Comparison of ENCODE assay signal across 16 cellular contexts in genomic region chr19:51501594-51502263, GRCh38. TPM values are rescaled to one million over a fixed set of nuclear protein-coding genes. Genes with fewer than 3 reads are reported as not detected.
DNase-seq lines count a peak whose midpoint lies in the region; ATAC-seq, FAIRE-seq and TF ChIP-seq lines count a peak whose summit lies in the region.
"Had no signal": no experiment of that assay in that cellular context is flagged by ENCODE, and none has a peak within 500 bp of the region (broad histone marks: within the 10 kb centered on the region; RNA-seq: fewer than 3 reads in every experiment).

SIGLEC12 (minus strand) TSS chr19:51501800; CDS start chr19:51501733, 67 bp downstream.

- H3K4me1 ChIP-seq in CD8-positive, alpha-beta memory T cell (ENCODE audit: insufficient read depth, low read length) = no peaks in the 10 kb centered on the region
- H3K4me1 ChIP-seq: psoas muscle had no signal

- intact Hi-C loops in Right ventricle myocardium inferior (cut with DNase I) = no loop called here

- peak; percentile 47 for ATAC-seq in Right ventricle myocardium inferior
- ATAC-seq: psoas muscle had no signal

- H3K27ac Mint-ChIP-seq in T-helper 2 cell treated with Interferon-gamma antibody and Interleukin-4, amounts not matched to agents 5 μg/mL and 100 μg/mL, for 36 hours = peak within 1 kb of the TSS; percentile 83
- H3K27ac Mint-ChIP-seq in CD8-positive, alpha-beta memory T cell = peak within 1 kb of the TSS in 1 of 8 donors; percentile 33

- no peaks in the 10 kb centered on the region for H3K9me3 ChIP-seq in CD8-positive, alpha-beta memory T cell (ENCODE audit: low read length)
- H3K9me3 ChIP-seq: psoas muscle had no signal

- FAIRE-seq in GM12891 (lab: Jason Lieb, UNC) = no peak
- FAIRE-seq: keratinocyte had no signal

- H3K27me3 ChIP-seq in CD8-positive, alpha-beta memory T cell (ENCODE audit: insufficient read depth, low read length, poor library complexity, severe bottlenecking) = no peaks in the 10 kb centered on the region
- H3K27me3 ChIP-seq: brain microvascular endothelial cell had no signal

- H3K27me3 Mint-ChIP-seq in T-helper 2 cell treated with Interferon-gamma antibody and Interleukin-4, amounts not matched to agents 5 μg/mL and 100 μg/mL, for 36 hours (ENCODE audit: low read depth) = no peaks in the 10 kb centered on the region
- peaks cover 3 to 13% of the 10 kb centered on the region in 2 donors for H3K27me3 Mint-ChIP-seq in CD8-positive, alpha-beta memory T cell

- no peaks in the 10 kb centered on the region for H3K36me3 ChIP-seq in CD8-positive, alpha-beta memory T cell (ENCODE audit: insufficient read depth, low read length)
- H3K36me3 ChIP-seq: brain microvascular endothelial cell had no signal

- CTCF ChIA-PET in CD8-positive, alpha-beta memory T cell (lab: Charles Lee) = no interaction called here

- H3K9me3 Mint-ChIP-seq in T-helper 2 cell treated with Interferon-gamma antibody and Interleukin-4, amounts not matched to agents 5 μg/mL and 100 μg/mL, for 36 hours = peaks cover 16% of the 10 kb centered on the region
- H3K9me3 Mint-ChIP-seq in CD8-positive, alpha-beta memory T cell = peaks cover 0 to 6% (median 3%) of the 10 kb centered on the region in 5 donors

- H3K27ac ChIP-seq in CD8-positive, alpha-beta memory T cell (ENCODE audit: low read depth, low read length) = no peak within 1 kb of the TSS
- H3K27ac ChIP-seq: brain microvascular endothelial cell, psoas muscle had no signal

- DNase-seq in activated CD4-positive, alpha-beta T cell treated with anti-CD3 and anti-CD28 coated beads for 48 hours = peak; percentile 47
- DNase-seq in activated CD4-positive, alpha-beta T cell treated with anti-CD3 and anti-CD28 coated beads for 4 hours = no peak
- peak; percentile 57 for DNase-seq in T-helper 2 cell treated with Interferon-gamma antibody and Interleukin-4, amounts not matched to agents 5 μg/mL and 100 μg/mL, for 36 hours (ENCODE audit: low spot score)
- DNase-seq in Right ventricle myocardium inferior (ENCODE audit: missing footprints) (no peak), GM12891 (ENCODE audit: insufficient read length, low spot score) (no peak), NCI-H2227 (lab: John Stamatoyannopoulos, UW; ENCODE audit: unreplicated experiment) (no peak)
- DNase-seq in stimulated activated CD8-positive, alpha-beta memory T cell treated with anti-CD3 and anti-CD28 coated beads, Interleukin-4, amount 100 ng/mL, for 48 hours = peak; percentile 50
- no peak for DNase-seq in CD8-positive, alpha-beta memory T cell
- DNase-seq: activated CD4-positive, CD25-positive, alpha-beta regulatory T cell treated with anti-CD3 and anti-CD28 coated beads, Interleukin-2, amount 50 U/mL, for 72 hours; brain microvascular endothelial cell; NCI-H1436 treated with DMSO at 0.1 percent for 48 hours had no signal

- H3K4me3 Mint-ChIP-seq in T-helper 2 cell treated with Interferon-gamma antibody and Interleukin-4, amounts not matched to agents 5 μg/mL and 100 μg/mL, for 36 hours = peak within 1 kb of the TSS; percentile 85
- H3K4me3 Mint-ChIP-seq in CD8-positive, alpha-beta memory T cell = no peak within 1 kb of the TSS

- peaks cover 28% of the 10 kb centered on the region for H3K4me1 Mint-ChIP-seq in T-helper 2 cell treated with Interferon-gamma antibody and Interleukin-4, amounts not matched to agents 5 μg/mL and 100 μg/mL, for 36 hours (ENCODE audit: low read depth)
- H3K4me1 Mint-ChIP-seq in CD8-positive, alpha-beta memory T cell = peaks cover 0 to 5% (median 3%) of the 10 kb centered on the region in 3 donors

- TF ChIP-seq POLR2A in GM12891 (IDR thresholded peaks at IDR 0.05; ENCODE audit: low read depth, low read length) = no peak

- no peak within 1 kb of the TSS for H3K4me3 ChIP-seq in CD8-positive, alpha-beta memory T cell (ENCODE audit: low read length)
- H3K4me3 ChIP-seq: psoas muscle had no signal

- POLR2A ChIA-PET in CD8-positive, alpha-beta memory T cell (lab: Charles Lee) = no interaction called here

- no peaks in the 10 kb centered on the region for H3K36me3 Mint-ChIP-seq in T-helper 2 cell treated with Interferon-gamma antibody and Interleukin-4, amounts not matched to agents 5 μg/mL and 100 μg/mL, for 36 hours (ENCODE audit: low read depth)
- H3K36me3 Mint-ChIP-seq in CD8-positive, alpha-beta memory T cell = no peaks in the 10 kb centered on the region

TF ChIP-seq in GM12891, 5 proteins besides CTCF, POLR2A, EP300 and RAD21:
- TF ChIP-seq PAX5 (IDR thresholded peaks at IDR 0.05; ENCODE audit: insufficient read depth, low read length, severe bottlenecking) = no peak
- no peak for TF ChIP-seq POU2F2 (IDR thresholded peaks at IDR 0.05; ENCODE audit: low read depth, low read length)
- TF ChIP-seq TAF1 (IDR thresholded peaks at IDR 0.05; ENCODE audit: low read depth, low read length) = no peak
- TF ChIP-seq POLR2AphosphoS5 (IDR thresholded peaks at IDR 0.05; ENCODE audit: low read depth, low read length) = no peak
- TF ChIP-seq SPI1 (IDR thresholded peaks at IDR 0.05; ENCODE audit: low read depth, low read length) = no peak

RNA-seq across cellular contexts. Expression of gene SIGLEC12, which starts in this region (rescaled TPM):
- total RNA-seq in Right ventricle myocardium inferior = 0.19 TPM
- 1 to 10 TPM in 1 of 2 experiments, under 1 TPM in 1; 0.60 to 1.0 TPM for total RNA-seq in CD8-positive, alpha-beta memory T cell
- 0.31 TPM for polyA plus RNA-seq in CD8-positive, alpha-beta memory T cell
- not detected for polyA plus RNA-seq in GM12891 (2012; ENCODE audit: low read depth, missing spikeins)
- total RNA-seq: A172, epithelial cell of proximal tubule, RPMI7951 had no signal
- polyA plus RNA-seq: keratinocyte had no signal

Comparison
In these comparisons a context has a peak if more than half of its experiments do, and no peak if none do; other contexts are left out.
1. DNase-seq: peak in activated CD4-positive, alpha-beta T cell treated with anti-CD3 and anti-CD28 coated beads for 48 hours (single experiment), T-helper 2 cell treated with Interferon-gamma antibody and Interleukin-4, amounts not matched to agents 5 μg/mL and 100 μg/mL, for 36 hours (single experiment) and stimulated activated CD8-positive, alpha-beta memory T cell treated with anti-CD3 and anti-CD28 coated beads, Interleukin-4, amount 100 ng/mL, for 48 hours (single experiment); none in activated CD4-positive, alpha-beta T cell treated with anti-CD3 and anti-CD28 coated beads for 4 hours (0 of 2), Right ventricle myocardium inferior (single experiment), CD8-positive, alpha-beta memory T cell (0 of 5), GM12891 (single experiment) and NCI-H2227 (single experiment).
2. Peak in ATAC-seq in Right ventricle myocardium inferior; RNA of the gene not detected or under 1 TPM.